ENCODE assay signal across 14 cellular contexts in genomic region chr10:119302172-119302571, GRCh38.
DNase-seq lines count a peak whose midpoint lies in the region; ATAC-seq and TF ChIP-seq lines count a peak whose summit lies in the region.
"Had no signal": no experiment of that assay in that cellular context is flagged by ENCODE, and none has a peak within 500 bp of the region (broad histone marks: within the 10 kb centered on the region; RNA-seq: fewer than 3 reads in every experiment).

No MANE protein-coding gene starts in this region.

- H3K4me2 ChIP-seq in hepatocyte = peak overlapping the region; percentile 47

- no peak overlapping the region for H2AFZ ChIP-seq in hepatocyte

- peaks cover 87% of the 10 kb centered on the region for H3K4me1 Mint-ChIP-seq in activated CD4-positive, alpha-beta T cell treated with anti-CD3 and anti-CD28 coated beads, Interleukin-2, amount 10 ng/mL, durations not matched to agents 24 days and 14 days
- H3K4me1 Mint-ChIP-seq in T-helper 1 cell treated with Interleukin-12 subunit alpha and Interleukin-12 subunit beta and Interleukin-4 antibody, amounts not matched to agents 30 μg/mL and 1 μg/mL, for 36 hours (ENCODE audit: low read depth) = peaks cover 79% of the 10 kb centered on the region

- peak overlapping the region; percentile 20 to 36 for H3K9ac ChIP-seq in stomach smooth muscle (ENCODE audit: low read length in 2 of 2)

- H3K27me3 ChIP-seq in hepatocyte (no peaks in the 10 kb centered on the region), stomach smooth muscle (ENCODE audit: control insufficient read depth in 1 of 2, insufficient read depth in 2 of 2, low read length in 2 of 2) (no peaks in the 10 kb centered on the region), WERI-Rb-1 (ENCODE audit: insufficient read depth, low read depth, severe bottlenecking) (no peaks in the 10 kb centered on the region)
- H3K27me3 ChIP-seq: suprapubic skin had no signal

- 45% methylated on average over 3 of the region's 3 CpGs for WGBS in hepatocyte (ENCODE audit: low lambda C conversion rate, missing lambda C conversion rate)

- H3K4me3 ChIP-seq in hepatocyte (no peak overlapping the region), stomach smooth muscle (ENCODE audit: low read length in 2 of 2) (no peak overlapping the region), WERI-Rb-1 (ENCODE audit: low read depth, low read length) (no peak overlapping the region)
- H3K4me3 ChIP-seq: suprapubic skin had no signal

- no peaks in the 10 kb centered on the region for H3K27me3 Mint-ChIP-seq in activated CD4-positive, alpha-beta T cell treated with anti-CD3 and anti-CD28 coated beads, Interleukin-2, amount 10 ng/mL, durations not matched to agents 24 days and 14 days
- no peaks in the 10 kb centered on the region for H3K27me3 Mint-ChIP-seq in T-helper 1 cell treated with Interleukin-12 subunit alpha and Interleukin-12 subunit beta and Interleukin-4 antibody, amounts not matched to agents 30 μg/mL and 1 μg/mL, for 36 hours (ENCODE audit: low read depth)
- H3K27me3 Mint-ChIP-seq: brain had no signal

- no peak for TF ChIP-seq CTCF in hepatocyte (IDR thresholded peaks at IDR 0.05; ENCODE audit: poor library complexity)
- no peak for TF ChIP-seq CTCF in WERI-Rb-1 (IDR thresholded peaks at IDR 0.05; ENCODE audit: low read depth, low read length)

- peak overlapping the region; percentile 99 for H3K27ac Mint-ChIP-seq in activated CD4-positive, alpha-beta T cell treated with anti-CD3 and anti-CD28 coated beads, Interleukin-2, amount 10 ng/mL, durations not matched to agents 24 days and 14 days
- H3K27ac Mint-ChIP-seq in T-helper 1 cell treated with Interleukin-12 subunit alpha and Interleukin-12 subunit beta and Interleukin-4 antibody, amounts not matched to agents 30 μg/mL and 1 μg/mL, for 36 hours = peak overlapping the region; percentile 97

- H4K20me1 ChIP-seq in hepatocyte (ENCODE audit: insufficient read depth, poor library complexity, severe bottlenecking) = no peaks in the 10 kb centered on the region

- peaks cover 9% of the 10 kb centered on the region for H3K9me3 Mint-ChIP-seq in activated CD4-positive, alpha-beta T cell treated with anti-CD3 and anti-CD28 coated beads, Interleukin-2, amount 10 ng/mL, durations not matched to agents 24 days and 14 days
- H3K9me3 Mint-ChIP-seq in T-helper 1 cell treated with Interleukin-12 subunit alpha and Interleukin-12 subunit beta and Interleukin-4 antibody, amounts not matched to agents 30 μg/mL and 1 μg/mL, for 36 hours = peaks cover 9% of the 10 kb centered on the region

- H3K9me3 ChIP-seq in hepatocyte (ENCODE audit: low read depth) (no peaks in the 10 kb centered on the region), stomach smooth muscle (ENCODE audit: control insufficient read depth in 2 of 2, low read length in 2 of 2) (no peaks in the 10 kb centered on the region), WERI-Rb-1 (ENCODE audit: severe bottlenecking) (no peaks in the 10 kb centered on the region)
- H3K9me3 ChIP-seq: suprapubic skin had no signal

- peak; percentile 70 for DNase-seq in activated CD4-positive, alpha-beta T cell treated with anti-CD3 and anti-CD28 coated beads, Interleukin-2, amount 10 ng/mL, durations not matched to agents 24 days and 14 days
- no peak for DNase-seq in activated CD4-positive, alpha-beta T cell treated with anti-CD3 and anti-CD28 coated beads, Interleukin-2, amount 50 U/mL, for 48 hours
- no peak for DNase-seq in hepatocyte (ENCODE audit: low spot score)
- no peak for DNase-seq in WERI-Rb-1
- no peak for DNase-seq in DMS53 (lab: John Stamatoyannopoulos, UW)
- DNase-seq: 8988T, islet precursor cell, NCI-H1694 had no signal

- H3K36me3 ChIP-seq in hepatocyte (replicated peaks; ENCODE audit: insufficient read depth, low read depth) = no peaks in the 10 kb centered on the region
- H3K36me3 ChIP-seq in stomach smooth muscle (ENCODE audit: control insufficient read depth in 2 of 2, insufficient read depth in 2 of 2, low read length in 2 of 2) = no peaks in the 10 kb centered on the region
- H3K36me3 ChIP-seq in WERI-Rb-1 = no peaks in the 10 kb centered on the region; the same call in 1 of the 2 replicates
- H3K36me3 ChIP-seq: suprapubic skin had no signal

- H3K4me1 ChIP-seq in hepatocyte (ENCODE audit: insufficient read depth) (peaks cover 33% of the 10 kb centered on the region), stomach smooth muscle (ENCODE audit: control insufficient read depth, insufficient read depth, low read length) (peaks cover 79% of the 10 kb centered on the region)

- peak overlapping the region; percentile 88 for H3K27ac ChIP-seq in hepatocyte
- H3K27ac ChIP-seq in stomach smooth muscle (ENCODE audit: low read length) = peak overlapping the region; percentile 69
- no peak overlapping the region for H3K27ac ChIP-seq in WERI-Rb-1

- H3K9me2 ChIP-seq in hepatocyte (replicated peaks; ENCODE audit: insufficient read depth) = no peaks in the 10 kb centered on the region

- intact Hi-C loops in activated CD4-positive, alpha-beta T cell treated with anti-CD3 and anti-CD28 coated beads, Interleukin-2, amount 10 ng/mL, durations not matched to agents 24 days and 14 days (cut with micrococcal nuclease) = no loop called here

- H3K4me3 Mint-ChIP-seq in activated CD4-positive, alpha-beta T cell treated with anti-CD3 and anti-CD28 coated beads, Interleukin-2, amount 10 ng/mL, durations not matched to agents 24 days and 14 days = peak overlapping the region; percentile 84
- H3K4me3 Mint-ChIP-seq in T-helper 1 cell treated with Interleukin-12 subunit alpha and Interleukin-12 subunit beta and Interleukin-4 antibody, amounts not matched to agents 30 μg/mL and 1 μg/mL, for 36 hours = peak overlapping the region; percentile 64
- H3K4me3 Mint-ChIP-seq: brain had no signal

- H3K79me2 ChIP-seq in hepatocyte = peaks cover 49% of the 10 kb centered on the region

- H3K36me3 Mint-ChIP-seq in activated CD4-positive, alpha-beta T cell treated with anti-CD3 and anti-CD28 coated beads, Interleukin-2, amount 10 ng/mL, durations not matched to agents 24 days and 14 days (ENCODE audit: low read depth) = peaks cover 21% of the 10 kb centered on the region
- peaks cover 30% of the 10 kb centered on the region for H3K36me3 Mint-ChIP-seq in T-helper 1 cell treated with Interleukin-12 subunit alpha and Interleukin-12 subunit beta and Interleukin-4 antibody, amounts not matched to agents 30 μg/mL and 1 μg/mL, for 36 hours (ENCODE audit: low read depth)

- no peak for ATAC-seq in GM21723 (IDR thresholded peaks at IDR 0.05; ENCODE audit: unreplicated experiment)
- ATAC-seq: sciatic nerve had no signal
